In the genomic region with DNA sequence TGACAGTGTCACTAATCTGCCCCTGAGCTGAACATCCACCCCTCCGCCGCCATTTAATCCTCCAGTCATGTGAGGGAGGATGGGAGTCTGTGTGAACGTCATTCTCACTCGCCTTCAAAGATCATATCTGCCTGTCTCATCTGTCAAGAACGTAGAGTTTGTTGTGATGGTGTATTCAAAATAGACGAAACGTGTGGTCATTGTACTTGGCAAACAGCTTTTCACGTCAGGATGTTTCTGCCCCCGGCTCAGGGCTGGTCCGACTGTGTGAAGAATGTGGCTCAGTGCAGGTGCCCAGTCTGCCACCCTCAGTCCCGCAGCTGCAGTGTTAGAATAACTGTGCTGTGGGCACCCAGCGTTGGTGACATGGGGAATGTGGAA, we compare ENCODE assay signal across 22 cellular contexts.
DNase-seq lines count a peak whose midpoint lies in the region; ATAC-seq lines count a peak whose summit lies in the region.
"Had no signal": no experiment of that assay in that cellular context is flagged by ENCODE, and none has a peak within 500 bp of the region (broad histone marks: within the 10 kb centered on the region; RNA-seq: fewer than 3 reads in every experiment).

No MANE protein-coding gene starts in this region.

- H3K27ac Mint-ChIP-seq in activated T-cell treated with anti-CD3 and anti-CD28 coated beads, Interleukin-2, amount 50 U/mL, for 24 hours = no peak overlapping the region
- H3K27ac Mint-ChIP-seq: CD4-positive, CD25-positive, alpha-beta regulatory T cell had no signal

- no peak for DNase-seq in Right ventricle myocardium superior
- no peak for DNase-seq in cardiac septum (ENCODE audit: low spot score)
- peak; percentile 89 for DNase-seq in amniotic epithelial cell (ENCODE audit: low read depth)
- DNase-seq in kidney tubule cell (ENCODE audit: low spot score) = peak; percentile 9
- peak; percentile 32 for DNase-seq in ureter (ENCODE audit: low spot score)
- DNase-seq in activated T-cell treated with anti-CD3 and anti-CD28 coated beads, Interleukin-2, amount 50 U/mL, for 24 hours = no peak
- DNase-seq: activated CD4-positive, CD25-positive, alpha-beta regulatory T cell treated with anti-CD3 and anti-CD28 coated beads, Interleukin-2, amount 50 U/mL, for 72 hours; activated effector memory CD4-positive, alpha-beta T cell treated with anti-CD3 and anti-CD28 coated beads, Interleukin-2, amount 50 U/mL, for 16 hours; adrenal gland; CD4-positive, CD25-positive, alpha-beta regulatory T cell; cerebellar nuclear complex; DMS79; effector memory CD4-positive, alpha-beta T cell; NCI-H1930; NCI-H510A treated with DMSO at 0.1 percent for 48 hours; pancreas; stimulated activated naive CD4-positive, alpha-beta T cell; T-helper 9 cell; transverse colon had no signal

- no peaks in the 10 kb centered on the region for H3K36me3 Mint-ChIP-seq in activated T-cell treated with anti-CD3 and anti-CD28 coated beads, Interleukin-2, amount 50 U/mL, for 24 hours (ENCODE audit: low read depth)
- H3K36me3 Mint-ChIP-seq: CD4-positive, CD25-positive, alpha-beta regulatory T cell had no signal

- H3K4me1 Mint-ChIP-seq in activated T-cell treated with anti-CD3 and anti-CD28 coated beads, Interleukin-2, amount 50 U/mL, for 24 hours (ENCODE audit: low read depth) = no peaks in the 10 kb centered on the region
- H3K4me1 Mint-ChIP-seq: CD4-positive, CD25-positive, alpha-beta regulatory T cell had no signal

- peaks cover 12% of the 10 kb centered on the region for H3K27me3 Mint-ChIP-seq in activated T-cell treated with anti-CD3 and anti-CD28 coated beads, Interleukin-2, amount 50 U/mL, for 24 hours

- no peak overlapping the region for H3K4me3 Mint-ChIP-seq in activated T-cell treated with anti-CD3 and anti-CD28 coated beads, Interleukin-2, amount 50 U/mL, for 24 hours
- H3K4me3 Mint-ChIP-seq: CD4-positive, CD25-positive, alpha-beta regulatory T cell had no signal

- intact Hi-C loops in Right ventricle myocardium superior (cut with DNase I) = no loop called here
- intact Hi-C loops in cardiac septum (cut with DNase I) = no loop called here

- no peaks in the 10 kb centered on the region for H3K9me3 Mint-ChIP-seq in activated T-cell treated with anti-CD3 and anti-CD28 coated beads, Interleukin-2, amount 50 U/mL, for 24 hours
- H3K9me3 Mint-ChIP-seq: CD4-positive, CD25-positive, alpha-beta regulatory T cell had no signal

- ATAC-seq in Right ventricle myocardium superior (ENCODE audit: poor library complexity) = peak; percentile 68
- ATAC-seq in HG03571 (IDR thresholded peaks at IDR 0.05; ENCODE audit: unreplicated experiment) = no peak
- ATAC-seq in GM19397 (IDR thresholded peaks at IDR 0.05; ENCODE audit: unreplicated experiment) = no peak
- ATAC-seq: left lobe of liver, pancreas had no signal

Comparison
In these comparisons a context has a peak if more than half of its experiments do, and no peak if none do; other contexts are left out.
1. DNase-seq: peak in amniotic epithelial cell (single experiment), kidney tubule cell (single experiment) and ureter (single experiment); none in Right ventricle myocardium superior (single experiment), cardiac septum (single experiment) and activated T-cell treated with anti-CD3 and anti-CD28 coated beads, Interleukin-2, amount 50 U/mL, for 24 hours (single experiment).